ENCODE assay signal across 16 cellular contexts in the genomic region with DNA sequence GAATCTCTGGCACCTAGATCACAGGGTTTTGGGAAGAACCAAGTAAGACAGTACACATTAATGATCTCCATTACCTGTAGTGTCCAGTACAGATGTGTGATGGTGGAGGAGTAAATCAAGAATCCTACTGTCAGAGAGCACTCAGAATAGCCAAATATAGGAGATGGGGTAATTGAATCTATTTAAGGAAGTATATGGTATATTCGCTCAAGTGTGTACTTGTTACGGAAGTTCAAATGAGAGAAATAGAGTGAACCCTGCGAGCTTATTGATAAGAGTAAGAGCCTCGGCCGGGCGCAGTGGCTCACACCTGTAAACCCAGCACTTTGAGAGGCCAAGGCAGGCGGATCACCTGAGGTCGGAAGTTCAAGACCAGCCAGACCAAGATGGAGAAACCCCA. TPM values are rescaled to one million over a fixed set of nuclear protein-coding genes. Genes with fewer than 3 reads are reported as not detected.
DNase-seq lines count a peak whose midpoint lies in the region; ATAC-seq and TF ChIP-seq lines count a peak whose summit lies in the region.
"Had no signal": no experiment of that assay in that cellular context is flagged by ENCODE, and none has a peak within 500 bp of the region (broad histone marks: within the 10 kb centered on the region; RNA-seq: fewer than 3 reads in every experiment).

No MANE protein-coding gene starts in this region.

- no peak overlapping the region for H3T11ph ChIP-seq in H9 (ENCODE audit: low read length)

- peaks cover 5% of the 10 kb centered on the region for H3K23me2 ChIP-seq in H9 (ENCODE audit: insufficient read length, low read depth, low read length, poor library complexity, severe bottlenecking)

- no peak overlapping the region for H2BK5ac ChIP-seq in H9 (ENCODE audit: insufficient read length, low read length)

- no peaks in the 10 kb centered on the region for H3K9me2 ChIP-seq in SK-N-SH
- H3K9me2 ChIP-seq in neural cell (ENCODE audit: insufficient read depth, low read length): no peaks in the 10 kb centered on the region

- H3K9me3 ChIP-seq in SK-N-SH (no peaks in the 10 kb centered on the region), H9 (ENCODE audit: control insufficient read depth, low read depth, low read length) (no peaks in the 10 kb centered on the region), neural cell (ENCODE audit: low read length) (no peaks in the 10 kb centered on the region), endodermal cell (ENCODE audit: control insufficient read depth, low read length) (peaks cover 5% of the 10 kb centered on the region)
- H3K9me3 ChIP-seq: pancreas, Peyer's patch, stomach had no signal

- H3F3A ChIP-seq in SK-N-SH (replicated peaks; ENCODE audit: insufficient read depth) (peaks cover 3% of the 10 kb centered on the region), neural cell (ENCODE audit: insufficient read depth, low read length, poor library complexity, severe bottlenecking) (no peaks in the 10 kb centered on the region)

- peak overlapping the region; percentile 84; the same call in 1 of the 2 replicates for H3K4me2 ChIP-seq in SK-N-SH
- no peak overlapping the region for H3K4me2 ChIP-seq in H9 (ENCODE audit: insufficient read depth, insufficient read length, low read length)
- peak overlapping the region; percentile 84 for H3K4me2 ChIP-seq in neural cell (ENCODE audit: low read length)

- H4K91ac ChIP-seq in H9 (ENCODE audit: insufficient read length, low read depth, low read length): no peak overlapping the region

- no peak overlapping the region for H3K4ac ChIP-seq in H9 (ENCODE audit: low read depth, low read length)

- H3K4me1 Mint-ChIP-seq in H9: peaks cover 15 to 16% of the 10 kb centered on the region in 2 experiments
- peaks cover 65% of the 10 kb centered on the region for H3K4me1 Mint-ChIP-seq in activated naive CD8-positive, alpha-beta T cell (ENCODE audit: low read depth)
- peaks cover 17% of the 10 kb centered on the region for H3K4me1 Mint-ChIP-seq in endodermal cell

- H3K4me3 ChIP-seq in SK-N-SH (ENCODE audit: low read depth in 2 of 2, low read length in 1 of 2): no peak overlapping the region
- peak overlapping the region; percentile 84 for H3K4me3 ChIP-seq in neural cell (ENCODE audit: low read length)
- H3K4me3 ChIP-seq in endodermal cell (ENCODE audit: low read length): no peak overlapping the region

- H2BK120ac ChIP-seq in H9 (ENCODE audit: low read depth, low read length, poor library complexity, severe bottlenecking): no peak overlapping the region

- no peak overlapping the region for H2AFZ ChIP-seq in SK-N-SH (ENCODE audit: low read depth)
- no peak overlapping the region for H2AFZ ChIP-seq in H9 (ENCODE audit: low read length)
- no peak overlapping the region for H2AFZ ChIP-seq in neural cell (ENCODE audit: low read depth, low read length)

- 97% methylated on average over 8 of the region's 8 CpGs for WGBS in SK-N-SH (ENCODE audit: low lambda C conversion rate)
- WGBS in H9 (ENCODE audit: extremely low coverage, insufficient read length, low lambda C conversion rate): no CpG with 5 or more reads among the region's 8 CpGs
- WGBS in endodermal cell (ENCODE audit: insufficient coverage in 1 of 2, insufficient read length in 1 of 2), 2 experiments: 91 to 97% methylated on average over 5 to 8 of the region's 8 CpGs

- no peak for ATAC-seq in SK-N-SH treated with all-trans-retinoic acid at 6 μM for 48 hours
- ATAC-seq: pancreas had no signal

- no peak overlapping the region for H4K8ac ChIP-seq in H9 (replicated peaks; ENCODE audit: insufficient read length, low read depth, low read length)

- POLR2A ChIA-PET in SK-N-SH (lab: Yijun Ruan, JAX): no interaction called here
- POLR2A ChIA-PET in HEK293T (lab: Yijun Ruan, JAX): no interaction called here

- peaks cover 22% of the 10 kb centered on the region for H4K20me1 ChIP-seq in SK-N-SH (ENCODE audit: insufficient read depth)
- no peaks in the 10 kb centered on the region for H4K20me1 ChIP-seq in H9 (ENCODE audit: control insufficient read depth, insufficient read depth, insufficient read length)
- no peaks in the 10 kb centered on the region for H4K20me1 ChIP-seq in neural cell (ENCODE audit: insufficient read depth)

- TF ChIP-seq RAD21 in SK-N-SH (IDR thresholded peaks at IDR 0.05; ENCODE audit: low read length) (no peak), neural cell (conservative IDR thresholded peaks at IDR 0.05) (no peak)

- TF ChIP-seq EP300 in SK-N-SH (IDR thresholded peaks at IDR 0.05; ENCODE audit: borderline replicate concordance in 1 of 2, low read depth in 1 of 2, low read length in 1 of 2) (no peak), neural cell (conservative IDR thresholded peaks at IDR 0.05; ENCODE audit: poor library complexity, severe bottlenecking) (no peak)

- no peaks in the 10 kb centered on the region for H3K27me3 Mint-ChIP-seq in H9 (ENCODE audit: low read depth)
- H3K27me3 Mint-ChIP-seq in activated naive CD8-positive, alpha-beta T cell: no peaks in the 10 kb centered on the region
- no peaks in the 10 kb centered on the region for H3K27me3 Mint-ChIP-seq in endodermal cell (ENCODE audit: insufficient read depth)

- peaks cover 96% of the 10 kb centered on the region for H3K79me2 ChIP-seq in SK-N-SH (ENCODE audit: insufficient read depth)
- peaks cover 23% of the 10 kb centered on the region for H3K79me2 ChIP-seq in H9 (ENCODE audit: insufficient read depth, low read length)
- H3K79me2 ChIP-seq in neural cell (replicated peaks; ENCODE audit: insufficient read depth, low read length): peaks cover 51% of the 10 kb centered on the region

- peaks cover 8% of the 10 kb centered on the region for H3K79me1 ChIP-seq in H9 (ENCODE audit: insufficient read depth, low read depth, low read length, poor library complexity, severe bottlenecking)

- H3K36me3 ChIP-seq in SK-N-SH (replicated peaks in 1 of 2; ENCODE audit: control insufficient read depth in 1 of 2, insufficient read depth in 2 of 2, low read length in 1 of 2) (peaks cover 9 to 37% of the 10 kb centered on the region in 2 experiments), neural cell (ENCODE audit: insufficient read depth, low read length) (no peaks in the 10 kb centered on the region), endodermal cell (ENCODE audit: control insufficient read depth, insufficient read depth, low read length) (peaks cover 36% of the 10 kb centered on the region)
- H3K36me3 ChIP-seq: pancreas, Peyer's patch had no signal

- CTCF ChIA-PET in SK-N-SH (lab: Yijun Ruan, JAX) (no interaction called here), HEK293T (lab: Yijun Ruan, JAX) (interaction anchor here (1.6 kb wide), 1 partner anchor 22 kb away, joined by 3 read pairs; no protein-coding TSS in a partner anchor)

- no peak overlapping the region for H2AK5ac ChIP-seq in H9 (ENCODE audit: insufficient read length, low read length)

- H2BK20ac ChIP-seq in H9 (ENCODE audit: low read depth, low read length, poor library complexity, severe bottlenecking): no peak overlapping the region

- no peak overlapping the region for H3K14ac ChIP-seq in H9 (ENCODE audit: insufficient read depth, low read length)

- no peak overlapping the region for H3K56ac ChIP-seq in H9 (ENCODE audit: insufficient read length, low read depth, low read length)

- H3K18ac ChIP-seq in H9 (ENCODE audit: insufficient read length, low read depth, low read length): no peak overlapping the region

- H3K4me1 ChIP-seq in SK-N-SH (ENCODE audit: control insufficient read depth in 1 of 2, insufficient read depth in 2 of 2, low read depth in 1 of 2, low read length in 1 of 2): peaks cover 3 to 5% of the 10 kb centered on the region in 2 experiments; a peak in 3 of 4 replicates
- no peaks in the 10 kb centered on the region for H3K4me1 ChIP-seq in H9 (ENCODE audit: insufficient read depth, low read length)
- H3K4me1 ChIP-seq in endodermal cell (ENCODE audit: control insufficient read depth, insufficient read depth, low read length): no peaks in the 10 kb centered on the region

- H3K27ac Mint-ChIP-seq in H9: no peak overlapping the region
- peak overlapping the region; percentile 43 for H3K27ac Mint-ChIP-seq in activated naive CD8-positive, alpha-beta T cell
- no peak overlapping the region for H3K27ac Mint-ChIP-seq in endodermal cell
- H3K27ac Mint-ChIP-seq: activated naive CD4-positive, alpha-beta T cell treated with anti-CD3 and anti-CD28 coated beads for 36 hours had no signal

- no peak overlapping the region for H2BK12ac ChIP-seq in H9 (ENCODE audit: insufficient read length, low read depth, low read length)

- no peak for TF ChIP-seq CTCF in SK-N-SH (IDR thresholded peaks at IDR 0.05)
- TF ChIP-seq CTCF in H9 (conservative IDR thresholded peaks at IDR 0.05): no peak
- no peak for TF ChIP-seq CTCF in neural cell (IDR thresholded peaks at IDR 0.05; ENCODE audit: poor library complexity, severe bottlenecking)
- TF ChIP-seq CTCF in endodermal cell (conservative IDR thresholded peaks at IDR 0.05): no peak

- peaks cover 0 to 13% (median 6%) of the 10 kb centered on the region in 3 experiments; a peak in 5 of 7 replicates for H3K36me3 Mint-ChIP-seq in H9 (ENCODE audit: insufficient read depth in 1 of 3, low read depth in 3 of 3)
- peaks cover 8% of the 10 kb centered on the region for H3K36me3 Mint-ChIP-seq in activated naive CD8-positive, alpha-beta T cell
- H3K36me3 Mint-ChIP-seq in endodermal cell (ENCODE audit: low read depth): peaks cover 24% of the 10 kb centered on the region

- H3K27me3 ChIP-seq in SK-N-SH (ENCODE audit: insufficient read depth): no peaks in the 10 kb centered on the region
- H3K27me3 ChIP-seq in H9 (ENCODE audit: insufficient read depth, low read length): no peaks in the 10 kb centered on the region
- H3K27me3 ChIP-seq in neural cell (ENCODE audit: insufficient read depth, low read depth, low read length): no peaks in the 10 kb centered on the region
- H3K27me3 ChIP-seq in endodermal cell (ENCODE audit: control insufficient read depth, insufficient read depth, low read length, poor library complexity, severe bottlenecking): no peaks in the 10 kb centered on the region
- H3K27me3 ChIP-seq: pancreas, Peyer's patch, stomach had no signal

- H3K23ac ChIP-seq in H9 (ENCODE audit: insufficient read length, low read depth, low read length): no peak overlapping the region

- DNase-seq in SK-N-SH (no peak), H9 (no peak), posterior cingulate gyrus (no peak), HEK293T (ENCODE audit: extremely low spot score) (no peak), endodermal cell (no peak)
- DNase-seq: activated naive CD4-positive, alpha-beta T cell treated with anti-CD3 and anti-CD28 coated beads for 36 hours; DMS79 treated with DMSO at 0.1 percent for 48 hours; foreskin fibroblast; pancreas; stimulated activated CD4-positive, alpha-beta T cell treated with anti-CD3 and anti-CD28 coated beads, Interleukin-2, amount 100 ng/mL, for 24 hours; stomach had no signal

- H3K27ac ChIP-seq in SK-N-SH (ENCODE audit: low read depth in 2 of 2, low read length in 1 of 2): no peak overlapping the region
- no peak overlapping the region for H3K27ac ChIP-seq in H9 (ENCODE audit: insufficient read length, low read depth, low read length)
- H3K27ac ChIP-seq in neural cell (ENCODE audit: low read length): no peak overlapping the region
- no peak overlapping the region for H3K27ac ChIP-seq in endodermal cell (ENCODE audit: low read depth, low read length)
- H3K27ac ChIP-seq: pancreas, stomach, VCaP had no signal

- H2BK15ac ChIP-seq in H9 (ENCODE audit: low read depth, low read length): no peak overlapping the region

- H3K9me3 Mint-ChIP-seq in H9 (no peaks in the 10 kb centered on the region; a peak in 1 of 5 replicates), endodermal cell (no peaks in the 10 kb centered on the region)
- no peaks in the 10 kb centered on the region for H3K9me3 Mint-ChIP-seq in activated naive CD8-positive, alpha-beta T cell (ENCODE audit: low read depth)
- H3K9me3 Mint-ChIP-seq: activated naive CD4-positive, alpha-beta T cell treated with anti-CD3 and anti-CD28 coated beads for 36 hours had no signal

- no peak overlapping the region for H3K9ac ChIP-seq in SK-N-SH
- no peak overlapping the region for H3K9ac ChIP-seq in H9 (ENCODE audit: extremely low read depth, insufficient read length, low read length)
- no peak overlapping the region for H3K9ac ChIP-seq in neural cell (ENCODE audit: low read length)
- no peak overlapping the region for H3K9ac ChIP-seq in endodermal cell (ENCODE audit: extremely low read depth, low read length, poor library complexity, severe bottlenecking)

- H3K4me3 Mint-ChIP-seq in H9: peak overlapping the region; percentile 96 to 98; a peak in 3 of 5 replicates
- H3K4me3 Mint-ChIP-seq in activated naive CD8-positive, alpha-beta T cell: peak overlapping the region; percentile 99
- H3K4me3 Mint-ChIP-seq in endodermal cell: no peak overlapping the region

- intact Hi-C loops in posterior cingulate gyrus (cut with DNase I): no loop called here

- H4K5ac ChIP-seq in H9 (ENCODE audit: insufficient read length, low read depth, low read length): no peak overlapping the region

RNA-seq across cellular contexts. Expression of gene SPCS2, which starts 2.2 kb away (rescaled TPM):
- polyA plus RNA-seq in SK-N-SH (2012; rRNA removed) (47.3 and 49.1 TPM in 2 replicates), neural cell (84.7 and 99.4 TPM in 2 replicates)
- polyA plus RNA-seq in SK-N-SH (2012; cell fraction: cytosol; rRNA removed): 61.4 and 77.4 TPM in 2 replicates
- polyA plus RNA-seq in SK-N-SH (2012; cell fraction: nucleus; rRNA removed): 19.4 and 38.4 TPM in 2 replicates
- total RNA-seq in H9 (2021) (138 and 144 TPM in 2 replicates), endodermal cell (100 to 1,000 TPM; 131 to 141 TPM)
- polyA minus RNA-seq in neural cell: 69.6 and 201 TPM in 2 replicates
- polyA plus RNA-seq in endodermal cell (2013, experiment 1 of 2): 228 TPM
- polyA plus RNA-seq in endodermal cell (2013, experiment 2 of 2): 200 TPM

RNA-seq across cellular contexts. Expression of gene XRRA1, which starts 2.4 kb away (rescaled TPM):
- polyA plus RNA-seq in SK-N-SH (2012; rRNA removed) (12.9 and 13.0 TPM in 2 replicates), neural cell (2.7 and 10.3 TPM in 2 replicates)
- polyA plus RNA-seq in SK-N-SH (2012; cell fraction: cytosol; rRNA removed): 8.0 and 10.2 TPM in 2 replicates
- 24.0 and 29.6 TPM in 2 replicates for polyA plus RNA-seq in SK-N-SH (2012; cell fraction: nucleus; rRNA removed)
- total RNA-seq in H9 (2021) (4.2 and 4.5 TPM in 2 replicates), endodermal cell (1 to 10 TPM; 7.2 to 9.0 TPM)
- polyA minus RNA-seq in neural cell: 11.4 and 16.7 TPM in 2 replicates
- 7.6 TPM for polyA plus RNA-seq in endodermal cell (2013, experiment 1 of 2)
- polyA plus RNA-seq in endodermal cell (2013, experiment 2 of 2): 7.2 TPM

RNA-seq across cellular contexts. Expression of gene NEU3, which starts 37.5 kb away (rescaled TPM):
- 5.7 and 8.6 TPM in 2 replicates for polyA plus RNA-seq in SK-N-SH (2012; rRNA removed)
- 2.8 and 4.6 TPM in 2 replicates for polyA plus RNA-seq in SK-N-SH (2012; cell fraction: cytosol; rRNA removed)
- 17.5 and 24.2 TPM in 2 replicates for polyA plus RNA-seq in SK-N-SH (2012; cell fraction: nucleus; rRNA removed)
- total RNA-seq in H9 (2021): 15.9 and 16.2 TPM in 2 replicates
- polyA plus RNA-seq in neural cell: 16.3 and 16.9 TPM in 2 replicates
- 26.6 and 29.9 TPM in 2 replicates for polyA minus RNA-seq in neural cell
- total RNA-seq in endodermal cell: 10 to 100 TPM in 1 of 2 donors, 1 to 10 TPM in 1; 9.1 to 10.8 TPM
- 7.7 TPM for polyA plus RNA-seq in endodermal cell (2013, experiment 1 of 2)
- 7.0 TPM for polyA plus RNA-seq in endodermal cell (2013, experiment 2 of 2)
